In genomic region chr7:120951309-120951706, GRCh38 we compare ENCODE assay signal across 2 cellular contexts.
A peak's percentile ranks its signal among the peaks of the same experiment; 100 is the strongest.
TF ChIP-seq lines count a peak whose summit lies in the region.

No MANE protein-coding gene starts in this region.

TF ChIP-seq in H1, 55 proteins besides CTCF, POLR2A, EP300 and RAD21:
- TF ChIP-seq SAP30 (IDR thresholded peaks at IDR 0.05; ENCODE audit: insufficient read depth, insufficient replicate concordance, low read length) (peak; percentile 96), TAF7 (optimal IDR thresholded peaks at IDR 0.05; ENCODE audit: borderline replicate concordance, low read depth, low read length) (no peak)
TF ChIP-seq in H1: peak in this region for 1.

TF ChIP-seq in GM12891, 5 proteins besides CTCF, POLR2A, EP300 and RAD21 (continued from another document):
- no peak for TF ChIP-seq SPI1 (IDR thresholded peaks at IDR 0.05; ENCODE audit: low read depth, low read length)
